In the genomic region with DNA sequence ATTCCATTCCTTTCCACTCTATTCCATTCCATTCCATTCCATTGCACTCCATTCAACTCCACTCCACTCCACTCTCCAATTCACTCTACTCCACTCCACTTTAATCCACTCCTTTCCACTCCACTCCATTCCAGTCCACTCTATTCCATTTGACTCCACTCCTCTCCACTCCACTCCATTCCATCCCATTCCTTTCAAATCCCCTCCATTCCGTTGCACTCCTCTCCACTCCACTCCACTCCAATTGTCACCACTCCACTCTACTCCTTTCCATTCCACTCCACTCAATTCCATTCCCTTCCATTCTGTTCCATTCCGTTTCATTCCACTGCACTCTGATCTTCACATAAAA, we compare ENCODE assay signal across 15 cellular contexts.
A peak's percentile ranks its signal among the peaks of the same experiment; 100 is the strongest.
DNase-seq lines count a peak whose midpoint lies in the region; ATAC-seq, FAIRE-seq and TF ChIP-seq lines count a peak whose summit lies in the region.
"Had no signal": no experiment of that assay in that cellular context is flagged by ENCODE, and none has a peak within 500 bp of the region (broad histone marks: within the 10 kb centered on the region; RNA-seq: fewer than 3 reads in every experiment).

No MANE protein-coding gene starts in this region.

- H3K4me3 ChIP-seq in HUES48 (ENCODE audit: low read depth, low read length) (peak overlapping the region; percentile 32), HepG2 (replicated peaks in 1 of 3; ENCODE audit: insufficient read depth in 1 of 3, low read depth in 2 of 3, low read length in 3 of 3) (no peak overlapping the region)
- H3K4me3 ChIP-seq: A549, MG63 had no signal

- ATAC-seq in esophagus mucosa, result peak; percentile 47
- no peak; the same call in 2 of the 3 replicates for ATAC-seq in HepG2
- peak; percentile 33 for ATAC-seq in sciatic nerve
- ATAC-seq: A549 had no signal

- H3K9ac ChIP-seq in HUES48 (ENCODE audit: low read depth, low read length) (no peak overlapping the region), HepG2 (ENCODE audit: insufficient read depth, low read depth, low read length) (no peak overlapping the region)

- TF ChIP-seq EP300 in HepG2 (IDR thresholded peaks at IDR 0.05; ENCODE audit: low read depth in 2 of 2, low read length in 2 of 2) (no peak), HepG2 (CRISPR knock-in tag; IDR thresholded peaks at IDR 0.05; ENCODE audit: borderline replicate concordance) (no peak)

- H3K9me3 ChIP-seq in HUES48 (ENCODE audit: control insufficient read depth, insufficient read depth, low read length) (peaks cover 38% of the 10 kb centered on the region), HepG2 (ENCODE audit: low read length) (peaks cover 39% of the 10 kb centered on the region)

- H3K4me1 ChIP-seq in HUES48 (ENCODE audit: control insufficient read depth, insufficient read depth, low read length) (no peaks in the 10 kb centered on the region), HepG2 (ENCODE audit: insufficient read depth, low read length) (no peaks in the 10 kb centered on the region)
- H3K4me1 ChIP-seq: A549 had no signal

- no peaks in the 10 kb centered on the region for H3K79me2 ChIP-seq in HepG2 (ENCODE audit: insufficient read depth, low read length)

- CTCF ChIA-PET in HepG2 (lab: Yijun Ruan, JAX; ENCODE audit: low intra/inter-chr PET ratio, low total read pairs), result no interaction called here

- H3K4me2 ChIP-seq in HepG2 (ENCODE audit: low read depth, low read length), result no peak overlapping the region
- H3K4me2 ChIP-seq: A549 had no signal

- DNase-seq in HepG2 (ENCODE audit: low spot score), result no peak
- DNase-seq in sciatic nerve (ENCODE audit: low spot score), result no peak
- no peak for DNase-seq in NCI-H1048 (lab: John Stamatoyannopoulos, UW)
- no peak for DNase-seq in activated T-cell treated with anti-CD3 and anti-CD28 coated beads, Interleukin-2, amount 50 U/mL, for 1 hour
- no peak for DNase-seq in T-helper 1 cell
- DNase-seq in NCI-H446 treated with DMSO at 0.1 percent for 48 hours (lab: John Stamatoyannopoulos, UW), result no peak
- DNase-seq: H7, MG63, NCI-H1930, NCI-H524 had no signal

- in situ Hi-C loops in HepG2 (cut with HindIII; ENCODE audit: extremely low pct_ligation_motif_present, low pct_unique_long_range_greater_than_20kb), result no loop called here

- no peaks in the 10 kb centered on the region for H3K36me3 ChIP-seq in HUES48 (ENCODE audit: control insufficient read depth, insufficient read depth, low read length)
- no peaks in the 10 kb centered on the region for H3K36me3 ChIP-seq in HepG2 (replicated peaks in 1 of 2; ENCODE audit: control insufficient read depth in 1 of 2, insufficient read depth in 2 of 2, low read length in 2 of 2)
- H3K36me3 ChIP-seq: MG63 had no signal

- no peak overlapping the region for H2AFZ ChIP-seq in HepG2 (ENCODE audit: low read length)

- no peak for TF ChIP-seq POLR2A in HepG2 (IDR thresholded peaks at IDR 0.05; ENCODE audit: insufficient read depth in 1 of 2, low read depth in 2 of 2, low read length in 2 of 2)

- no peak for TF ChIP-seq CTCF in HepG2 (CRISPR knock-in tag; IDR thresholded peaks at IDR 0.05)

- H3K27ac ChIP-seq in HUES48 (ENCODE audit: low read depth, low read length) (no peak overlapping the region), HepG2 (ENCODE audit: extremely low read length, insufficient read depth, low read length) (no peak overlapping the region)
- H3K27ac ChIP-seq: A549, C4-2B, HL-60 had no signal

- H3K27me3 ChIP-seq in HUES48 (ENCODE audit: control insufficient read depth, insufficient read depth, low read length) (no peaks in the 10 kb centered on the region), HepG2 (ENCODE audit: control insufficient read depth in 1 of 2, insufficient read depth in 2 of 2, low read length in 2 of 2) (no peaks in the 10 kb centered on the region)
- H3K27me3 ChIP-seq: MG63 had no signal

- 1% methylated on average over 2 of the region's 2 CpGs for WGBS in HepG2 (ENCODE audit: low lambda C conversion rate)

- intact Hi-C loops in HepG2 (cut with micrococcal nuclease; ENCODE audit: unreplicated experiment), result no loop called here
- intact Hi-C loops in sciatic nerve (cut with DNase I), result no loop called here

- no peak for FAIRE-seq in HepG2 (lab: Jason Lieb, UNC)
- FAIRE-seq: A549 had no signal

- POLR2A ChIA-PET in HepG2 (lab: Yijun Ruan, JAX), result no interaction called here

- H4K20me1 ChIP-seq in HepG2 (ENCODE audit: insufficient read depth, low read length), result no peaks in the 10 kb centered on the region

- BruUV-seq in HepG2 (replicated peaks; lab: Mats Ljungman, UMichigan), result no TSS peak

- TF ChIP-seq RAD21 in HepG2 (CRISPR knock-in tag; IDR thresholded peaks at IDR 0.05), result no peak

TF ChIP-seq in HepG2, 621 proteins besides CTCF, POLR2A, EP300 and RAD21:
- peak; percentile 62; the same call in 1 of the 2 replicates for TF ChIP-seq ATM (IDR thresholded peaks at IDR 0.05; ENCODE audit: borderline replicate concordance)
- TF ChIP-seq, protein P1, sequence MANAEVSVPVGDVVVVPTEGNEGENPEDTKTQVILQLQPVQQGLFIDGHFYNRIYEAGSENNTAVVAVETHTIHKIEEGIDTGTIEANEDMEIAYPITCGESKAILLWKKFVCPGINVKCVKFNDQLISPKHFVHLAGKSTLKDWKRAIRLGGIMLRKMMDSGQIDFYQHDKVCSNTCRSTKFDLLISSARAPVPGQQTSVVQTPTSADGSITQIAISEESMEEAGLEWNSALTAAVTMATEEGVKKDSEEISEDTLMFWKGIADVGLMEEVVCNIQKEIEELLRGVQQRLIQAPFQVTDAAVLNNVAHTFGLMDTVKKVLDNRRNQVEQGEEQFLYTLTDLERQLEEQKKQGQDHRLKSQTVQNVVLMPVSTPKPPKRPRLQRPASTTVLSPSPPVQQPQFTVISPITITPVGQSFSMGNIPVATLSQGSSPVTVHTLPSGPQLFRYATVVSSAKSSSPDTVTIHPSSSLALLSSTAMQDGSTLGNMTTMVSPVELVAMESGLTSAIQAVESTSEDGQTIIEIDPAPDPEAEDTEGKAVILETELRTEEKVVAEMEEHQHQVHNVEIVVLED (CRISPR knock-in tag; IDR thresholded peaks at IDR 0.05; ENCODE audit: borderline replicate concordance), result no peak
- TF ChIP-seq, protein P2, sequence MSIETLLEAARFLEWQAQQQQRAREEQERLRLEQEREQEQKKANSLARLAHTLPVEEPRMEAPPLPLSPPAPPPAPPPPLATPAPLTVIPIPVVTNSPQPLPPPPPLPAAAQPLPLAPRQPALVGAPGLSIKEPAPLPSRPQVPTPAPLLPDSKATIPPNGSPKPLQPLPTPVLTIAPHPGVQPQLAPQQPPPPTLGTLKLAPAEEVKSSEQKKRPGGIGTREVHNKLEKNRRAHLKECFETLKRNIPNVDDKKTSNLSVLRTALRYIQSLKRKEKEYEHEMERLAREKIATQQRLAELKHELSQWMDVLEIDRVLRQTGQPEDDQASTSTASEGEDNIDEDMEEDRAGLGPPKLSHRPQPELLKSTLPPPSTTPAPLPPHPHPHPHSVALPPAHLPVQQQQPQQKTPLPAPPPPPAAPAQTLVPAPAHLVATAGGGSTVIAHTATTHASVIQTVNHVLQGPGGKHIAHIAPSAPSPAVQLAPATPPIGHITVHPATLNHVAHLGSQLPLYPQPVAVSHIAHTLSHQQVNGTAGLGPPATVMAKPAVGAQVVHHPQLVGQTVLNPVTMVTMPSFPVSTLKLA (IDR thresholded peaks at IDR 0.05), result peak; percentile 0; the same call in 1 of the 2 replicates
- TF ChIP-seq PHF5A (CRISPR knock-in tag; IDR thresholded peaks at IDR 0.05; ENCODE audit: low read depth, unreplicated experiment), result no peak
- TF ChIP-seq, protein P3, sequence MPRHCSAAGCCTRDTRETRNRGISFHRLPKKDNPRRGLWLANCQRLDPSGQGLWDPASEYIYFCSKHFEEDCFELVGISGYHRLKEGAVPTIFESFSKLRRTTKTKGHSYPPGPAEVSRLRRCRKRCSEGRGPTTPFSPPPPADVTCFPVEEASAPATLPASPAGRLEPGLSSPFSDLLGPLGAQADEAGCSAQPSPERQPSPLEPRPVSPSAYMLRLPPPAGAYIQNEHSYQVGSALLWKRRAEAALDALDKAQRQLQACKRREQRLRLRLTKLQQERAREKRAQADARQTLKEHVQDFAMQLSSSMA (CRISPR knock-in tag; IDR thresholded peaks at IDR 0.05), result no peak
- no peak for TF ChIP-seq ZNF619 (CRISPR knock-in tag; IDR thresholded peaks at IDR 0.05)
- TF ChIP-seq FOXK2 (IDR thresholded peaks at IDR 0.05), result 0 out of 2 replicates have a peak, but pooled peaks have one; percentile 4
- no peak for TF ChIP-seq ZSCAN12 (CRISPR knock-in tag; IDR thresholded peaks at IDR 0.05)
